Comparison of ENCODE assay signal across 9 cellular contexts in the genomic region with DNA sequence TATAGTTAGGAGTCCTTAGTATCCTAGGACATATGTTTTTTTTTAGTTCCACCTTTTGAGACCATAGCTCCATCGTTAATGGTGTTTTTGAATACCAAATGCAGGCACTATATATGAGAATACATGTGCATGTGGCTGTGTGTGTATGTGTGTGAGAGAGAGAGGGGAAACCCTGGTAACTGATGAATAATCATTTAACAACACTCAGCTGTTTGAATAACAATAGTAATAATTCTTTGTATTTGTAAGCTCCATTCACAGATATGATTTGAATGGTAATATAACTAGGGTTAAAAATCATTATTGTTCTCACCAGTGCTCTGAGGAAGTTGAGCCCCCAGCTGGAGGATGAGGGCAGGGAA.
"Had no signal": no experiment of that assay in that cellular context is flagged by ENCODE, and none has a peak within 500 bp of the region (broad histone marks: within the 10 kb centered on the region; RNA-seq: fewer than 3 reads in every experiment).

No MANE protein-coding gene starts in this region.

- H3K27ac ChIP-seq: esophagus squamous epithelium, testis, upper lobe of right lung had no signal

- DNase-seq: activated effector memory CD4-positive, alpha-beta T cell treated with anti-CD3 and anti-CD28 coated beads, Interleukin-2, amount 50 U/mL, for 16 hours; activated T-cell treated with anti-CD3 and anti-CD28 coated beads for 4 hours; amniotic stem cell; esophagus squamous epithelium; sigmoid colon; stimulated activated naive CD4-positive, alpha-beta T cell treated with Interleukin-2 at 50 U/mL for 16 hours; testis; upper lobe of right lung had no signal

- H3K36me3 ChIP-seq: esophagus squamous epithelium, gastroesophageal sphincter, sigmoid colon, upper lobe of right lung had no signal

- H3K4me3 ChIP-seq: esophagus squamous epithelium, gastroesophageal sphincter, sigmoid colon, testis, upper lobe of right lung had no signal

- H3K4me1 ChIP-seq: testis had no signal

- H3K27me3 ChIP-seq: esophagus squamous epithelium, gastroesophageal sphincter, sigmoid colon, testis, upper lobe of right lung had no signal

- H3K9me3 ChIP-seq: esophagus squamous epithelium, gastroesophageal sphincter, sigmoid colon, testis, upper lobe of right lung had no signal
